In the genomic region with DNA sequence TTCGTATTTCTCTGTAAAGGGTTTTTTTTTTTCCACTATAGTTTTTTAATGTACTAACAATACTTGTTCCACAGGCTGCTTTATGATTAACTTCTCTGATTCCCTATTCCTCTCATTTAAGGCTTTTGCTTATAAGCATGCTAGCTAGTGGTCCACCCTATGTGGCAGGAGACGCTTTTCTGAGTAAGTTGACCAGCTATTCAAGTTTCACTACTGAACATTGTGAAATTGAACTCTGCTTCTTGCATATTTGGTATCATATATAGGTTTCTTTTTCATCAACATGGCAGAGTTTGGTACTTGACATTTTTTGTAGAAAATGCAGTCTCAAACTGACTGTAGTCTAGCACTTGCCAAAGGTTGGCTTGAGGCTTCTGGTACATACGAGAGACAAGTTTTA, we compare ENCODE assay signal across 12 cellular contexts.
DNase-seq lines count a peak whose midpoint lies in the region; ATAC-seq, FAIRE-seq and TF ChIP-seq lines count a peak whose summit lies in the region.
"Had no signal": no experiment of that assay in that cellular context is flagged by ENCODE, and none has a peak within 500 bp of the region (broad histone marks: within the 10 kb centered on the region; RNA-seq: fewer than 3 reads in every experiment).

No MANE protein-coding gene starts in this region.

- H3K9ac ChIP-seq in GM12878 (ENCODE audit: control insufficient read depth, insufficient read depth, low read length) = no peak overlapping the region

- FAIRE-seq in GM12878 (lab: Jason Lieb, UNC) = peak; percentile 91
- FAIRE-seq: TTC549 had no signal

- BruUV-seq in GM12878 (replicated peaks; lab: Mats Ljungman, UMichigan) = no TSS peak

- no peaks in the 10 kb centered on the region for H3K79me2 ChIP-seq in GM12878 (ENCODE audit: control insufficient read depth, insufficient read depth, low read length)

- ATAC-seq in GM18858 (IDR thresholded peaks at IDR 0.05; ENCODE audit: unreplicated experiment) = peak; percentile 62
- peak; percentile 72 for ATAC-seq in GM21447 (IDR thresholded peaks at IDR 0.05; ENCODE audit: unreplicated experiment)
- peak; percentile 60 for ATAC-seq in HG03039 (IDR thresholded peaks at IDR 0.05; ENCODE audit: unreplicated experiment)
- ATAC-seq in GM12878 = peak; percentile 92
- ATAC-seq in left ventricle myocardium superior = no peak
- ATAC-seq: psoas muscle; stimulated activated effector memory CD8-positive, alpha-beta T cell treated with anti-CD3 and anti-CD28 coated beads, Interleukin-12 subunit alpha, Interleukin-12 subunit beta, amount 100 ng/mL, for 72 hours had no signal

- H3K4me3 ChIP-seq in GM12878 = no peak overlapping the region
- no peak overlapping the region for H3K4me3 ChIP-seq in lower leg skin (ENCODE audit: low read depth, poor library complexity, severe bottlenecking)
- H3K4me3 ChIP-seq: psoas muscle had no signal

- TF ChIP-seq EP300 in GM12878 (IDR thresholded peaks at IDR 0.05; ENCODE audit: borderline replicate concordance in 1 of 2, control insufficient read depth in 1 of 2, low read depth in 2 of 2, low read length in 2 of 2) = no peak

- H2AFZ ChIP-seq in GM12878 (ENCODE audit: control insufficient read depth, low read depth, low read length) = no peak overlapping the region

- peaks cover 15% of the 10 kb centered on the region for H3K4me1 ChIP-seq in GM12878 (ENCODE audit: control insufficient read depth, insufficient read depth, low read length)
- H3K4me1 ChIP-seq: psoas muscle had no signal

- peak overlapping the region; percentile 20; the same call in 1 of the 2 replicates for H3K4me2 ChIP-seq in GM12878 (ENCODE audit: control insufficient read depth, insufficient read depth)

- intact Hi-C loops in GM12878 (cut with micrococcal nuclease; ENCODE audit: unreplicated experiment) (no loop called here), left ventricle myocardium superior (cut with micrococcal nuclease) (no loop called here), lower leg skin (cut with DNase I; ENCODE audit: low total_unique reads) (no loop called here)

- no peaks in the 10 kb centered on the region for H4K20me1 ChIP-seq in GM12878 (ENCODE audit: control insufficient read depth, insufficient read depth)

- POLR2A ChIA-PET in GM12878 (lab: Charles Lee) = no interaction called here

- SMC1A ChIA-PET in GM12878 (lab: Charles Lee; ENCODE audit: uncharacterized antibody, unreplicated experiment) = interaction anchor here (1.4 to 2.0 kb wide), 2 partner anchors 83 to 362 kb away, joined by 3 to 5 read pairs; no protein-coding TSS in a partner anchor

- no peak for TF ChIP-seq RAD21 in GM12878 (IDR thresholded peaks at IDR 0.05; ENCODE audit: insufficient read depth, low read depth, low read length)

- H3K9me3 ChIP-seq in GM12878 (replicated peaks; ENCODE audit: control insufficient read depth, insufficient read depth, low read length) = no peaks in the 10 kb centered on the region; the same call in 2 of the 3 replicates
- H3K9me3 ChIP-seq: psoas muscle had no signal

- CTCF ChIA-PET in GM12878 (lab: Yijun Ruan, JAX) = no interaction called here

- TF ChIP-seq POLR2A in GM12878 (IDR thresholded peaks at IDR 0.05; ENCODE audit: low read depth, low read length) (no peak), lower leg skin (IDR thresholded peaks at IDR 0.05) (no peak)

- RAD21 ChIA-PET in GM12878 (lab: Charles Lee; ENCODE audit: unreplicated experiment) = no interaction called here

- no peak overlapping the region; the same call in 1 of the 2 replicates for H3K27ac ChIP-seq in GM12878 (ENCODE audit: control insufficient read depth, insufficient read depth)
- H3K27ac ChIP-seq: psoas muscle had no signal

- peak; percentile 16 for DNase-seq in GM12878 (ENCODE audit: low read depth, low spot score)
- DNase-seq in activated naive CD4-positive, alpha-beta T cell (lab: John Stamatoyannopoulos, UW) = no peak
- no peak for DNase-seq in SHP77 (lab: John Stamatoyannopoulos, UW)
- no peak for DNase-seq in left ventricle myocardium superior
- no peak for DNase-seq in lower leg skin (ENCODE audit: low spot score in 2 of 2)
- DNase-seq: MM.1S, psoas muscle had no signal

- H3K36me3 ChIP-seq in GM12878 (ENCODE audit: control insufficient read depth in 2 of 2, insufficient read depth in 2 of 2, low read length in 1 of 2) = no peaks in the 10 kb centered on the region

- in situ Hi-C loops in GM12878 (cut with MboI) = no loop called here

- 13% methylated on average over 3 of the region's 3 CpGs for WGBS in GM12878 (ENCODE audit: insufficient coverage, insufficient replicate concordance, low lambda C conversion rate, missing lambda C conversion rate)
- WGBS in lower leg skin, 2 donors = 56 to 69% methylated on average over 3 of the region's 3 CpGs

- TF ChIP-seq CTCF in GM12878 (IDR thresholded peaks at IDR 0.05 in 2 of 3, conservative IDR thresholded peaks at IDR 0.05 in 1 of 3; ENCODE audit: control insufficient read depth in 2 of 3, extremely low read depth in 1 of 3, insufficient read depth in 1 of 3, low read depth in 3 of 3, low read length in 3 of 3) = no peak
- no peak for TF ChIP-seq CTCF in lower leg skin (IDR thresholded peaks at IDR 0.05)

- no peaks in the 10 kb centered on the region for H3K27me3 ChIP-seq in GM12878 (replicated peaks in 1 of 2; ENCODE audit: control insufficient read depth in 2 of 2, insufficient read depth in 2 of 2, low read length in 1 of 2)

TF ChIP-seq in GM12878, 131 proteins besides CTCF, POLR2A, EP300 and RAD21:
- TF ChIP-seq RUNX3 (IDR thresholded peaks at IDR 0.05; ENCODE audit: low read length) (0 out of 2 replicates have a peak, but pooled peaks have one; percentile 8), JUNB (IDR thresholded peaks at IDR 0.05) (peak; percentile 25; the same call in 1 of the 2 replicates), SMAD1 (IDR thresholded peaks at IDR 0.05; ENCODE audit: low read depth, partially characterized antibody) (no peak), ATF7 (IDR thresholded peaks at IDR 0.05; ENCODE audit: low read depth) (no peak), SRF (IDR thresholded peaks at IDR 0.05; ENCODE audit: low read depth in 2 of 2, low read length in 2 of 2) (no peak)
- TF ChIP-seq, protein P1, sequence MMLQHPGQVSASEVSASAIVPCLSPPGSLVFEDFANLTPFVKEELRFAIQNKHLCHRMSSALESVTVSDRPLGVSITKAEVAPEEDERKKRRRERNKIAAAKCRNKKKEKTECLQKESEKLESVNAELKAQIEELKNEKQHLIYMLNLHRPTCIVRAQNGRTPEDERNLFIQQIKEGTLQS (IDR thresholded peaks at IDR 0.05; ENCODE audit: borderline replicate concordance, extremely low read depth, low read depth, low read length) = no peak
- TF ChIP-seq, protein P2, sequence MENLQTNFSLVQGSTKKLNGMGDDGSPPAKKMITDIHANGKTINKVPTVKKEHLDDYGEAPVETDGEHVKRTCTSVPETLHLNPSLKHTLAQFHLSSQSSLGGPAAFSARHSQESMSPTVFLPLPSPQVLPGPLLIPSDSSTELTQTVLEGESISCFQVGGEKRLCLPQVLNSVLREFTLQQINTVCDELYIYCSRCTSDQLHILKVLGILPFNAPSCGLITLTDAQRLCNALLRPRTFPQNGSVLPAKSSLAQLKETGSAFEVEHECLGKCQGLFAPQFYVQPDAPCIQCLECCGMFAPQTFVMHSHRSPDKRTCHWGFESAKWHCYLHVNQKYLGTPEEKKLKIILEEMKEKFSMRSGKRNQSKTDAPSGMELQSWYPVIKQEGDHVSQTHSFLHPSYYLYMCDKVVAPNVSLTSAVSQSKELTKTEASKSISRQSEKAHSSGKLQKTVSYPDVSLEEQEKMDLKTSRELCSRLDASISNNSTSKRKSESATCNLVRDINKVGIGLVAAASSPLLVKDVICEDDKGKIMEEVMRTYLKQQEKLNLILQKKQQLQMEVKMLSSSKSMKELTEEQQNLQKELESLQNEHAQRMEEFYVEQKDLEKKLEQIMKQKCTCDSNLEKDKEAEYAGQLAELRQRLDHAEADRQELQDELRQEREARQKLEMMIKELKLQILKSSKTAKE (IDR thresholded peaks at IDR 0.05; ENCODE audit: low read depth, poor library complexity, severe bottlenecking) = peak; percentile 25
TF ChIP-seq in GM12878: peak in this region for 3.
